ENCODE assay signal across 17 cellular contexts in genomic region chr4:15836362-15836761, GRCh38.
A peak's percentile ranks its signal among the peaks of the same experiment; 100 is the strongest.
DNase-seq lines count a peak whose midpoint lies in the region; ATAC-seq lines count a peak whose summit lies in the region.
"Had no signal": no experiment of that assay in that cellular context is flagged by ENCODE, and none has a peak within 500 bp of the region (broad histone marks: within the 10 kb centered on the region; RNA-seq: fewer than 3 reads in every experiment).

No MANE protein-coding gene starts in this region.

- peak; percentile 80 for ATAC-seq in GM18870 (IDR thresholded peaks at IDR 0.05; ENCODE audit: unreplicated experiment)
- ATAC-seq in GM21717 (IDR thresholded peaks at IDR 0.05; ENCODE audit: unreplicated experiment): peak; percentile 52
- ATAC-seq: lower lobe of right lung, right cardiac atrium, T-cell had no signal

- DNase-seq in LoVo (ENCODE audit: low spot score) (peak; percentile 34), glomerular visceral epithelial cell (ENCODE audit: extremely low spot score) (peak; percentile 64), amniotic stem cell (lab: John Stamatoyannopoulos, UW) (no peak), C1 segment of cervical spinal cord (lab: John Stamatoyannopoulos, UW) (no peak), NCI-H2227 (lab: John Stamatoyannopoulos, UW; ENCODE audit: unreplicated experiment) (no peak), NCI-H187 treated with DMSO at 0.1 percent for 48 hours (lab: John Stamatoyannopoulos, UW) (no peak)
- DNase-seq: activated CD4-positive, alpha-beta T cell treated with anti-CD3 and anti-CD28 coated beads for 1 hour; DND-41; erythroblast; lower lobe of right lung; NCI-H748 treated with DMSO at 0.1 percent for 48 hours; Peyer's patch; right cardiac atrium; stimulated activated CD4-positive, alpha-beta T cell treated with anti-CD3 and anti-CD28 coated beads, Interleukin-2, amount 100 ng/mL, for 24 hours; T-cell had no signal

Comparison
In these comparisons a context has a peak if more than half of its experiments do, and no peak if none do; other contexts are left out.
1. DNase-seq: peak in LoVo (single experiment) and glomerular visceral epithelial cell (single experiment); none in amniotic stem cell (single experiment), C1 segment of cervical spinal cord (0 of 14), NCI-H2227 (single experiment) and NCI-H187 treated with DMSO at 0.1 percent for 48 hours (single experiment).